ENCODE assay signal across 11 cellular contexts in genomic region chr6:7367408-7367807, GRCh38. TPM values are rescaled to one million over a fixed set of nuclear protein-coding genes. Genes with fewer than 3 reads are reported as not detected.
"Had no signal": no experiment of that assay in that cellular context is flagged by ENCODE, and none has a peak within 500 bp of the region (broad histone marks: within the 10 kb centered on the region; RNA-seq: fewer than 3 reads in every experiment).

No MANE protein-coding gene starts in this region.

- H3K4me1 ChIP-seq: HAP-1 had no signal

- H3K4me2 ChIP-seq: GM23338 had no signal

- DNase-seq: GM23248, GOT3, H7, H9, HCEC 1CT, HFFc6 had no signal

- H3K36me3 ChIP-seq: HAP-1 had no signal

- H3K4me3 ChIP-seq: GM23248, GM23338, HAP-1 had no signal

- H3K9me3 ChIP-seq: HAP-1 had no signal

- FAIRE-seq: H1, H54 had no signal

- H3K27ac ChIP-seq: GM23248 had no signal

- H2AFZ ChIP-seq: GM23248, GM23338 had no signal

RNA-seq across cellular contexts. Expression of gene CAGE1, which starts 22.1 kb away (rescaled TPM):
- total RNA-seq: GM23248, H4 had no signal
- polyA plus RNA-seq: GM23248, GM23338, H1 had no signal
